Comparison of ENCODE assay signal across 9 cellular contexts in genomic region chrX:154730271-154730883, GRCh38. TPM values are rescaled to one million over a fixed set of nuclear protein-coding genes. Genes with fewer than 3 reads are reported as not detected.
A peak's percentile ranks its signal among the peaks of the same experiment; 100 is the strongest.
DNase-seq lines count a peak whose midpoint lies in the region; ATAC-seq, FAIRE-seq and TF ChIP-seq lines count a peak whose summit lies in the region.
"Had no signal": no experiment of that assay in that cellular context is flagged by ENCODE, and none has a peak within 500 bp of the region (broad histone marks: within the 10 kb centered on the region; RNA-seq: fewer than 3 reads in every experiment).

No MANE protein-coding gene starts in this region.

- H3K4me2 ChIP-seq in K562 (ENCODE audit: insufficient read depth, low read length), result no peak overlapping the region

- H3K9me3 ChIP-seq in K562 (replicated peaks; ENCODE audit: control insufficient read depth, insufficient read depth, low read depth, low read length) (no peaks in the 10 kb centered on the region), subcutaneous abdominal adipose tissue (ENCODE audit: control insufficient read depth in 5 of 5, low read length in 5 of 5) (no peaks in the 10 kb centered on the region), HAP-1 (no peaks in the 10 kb centered on the region)

- intact Hi-C loops in K562 (cut with micrococcal nuclease), result no loop called here

- BruUV-seq in K562 (replicated peaks; lab: Mats Ljungman, UMichigan), result no TSS peak

- DNase-seq in LNCaP clone FGC (ENCODE audit: low read depth) (peak; percentile 13), K562 (ENCODE audit: extremely low read depth in 1 of 4, low spot score in 3 of 4) (peak in 2 of 4 experiments; percentile 23 to 30), iris pigment epithelial cell (ENCODE audit: low read depth) (peak; percentile 87), NCI-H446 (lab: John Stamatoyannopoulos, UW) (no peak), HAP-1 (ENCODE audit: low spot score in 2 of 2) (no peak)
- DNase-seq in activated T-cell treated with anti-CD3 and anti-CD28 coated beads, Interleukin-2, amount 50 U/mL, for 1 hour, result no peak

- POLR2A ChIA-PET in K562 (lab: Yijun Ruan, JAX), result interaction anchor here (0.8 to 2.0 kb wide), 3 partner anchors 11 to 59 kb away, joined by 3 to 7 read pairs (median 4); no protein-coding TSS in a partner anchor

- TF ChIP-seq EP300 in K562 (IDR thresholded peaks at IDR 0.05; ENCODE audit: low read length), result no peak

- H3K9ac ChIP-seq in K562 (ENCODE audit: insufficient read depth in 1 of 2, low read depth in 2 of 2, low read length in 2 of 2) (no peak overlapping the region), subcutaneous abdominal adipose tissue (ENCODE audit: low read length in 5 of 5) (peak overlapping the region in 2 of 5 donors; percentile 3 to 6)

- no peak overlapping the region for H2AFZ ChIP-seq in K562 (ENCODE audit: low read depth, low read length)

- CTCF ChIA-PET in K562 (lab: Yijun Ruan, JAX; ENCODE audit: low intra/inter-chr PET ratio), result no interaction called here

- 50% methylated on average over 6 of the region's 6 CpGs for WGBS in K562 (ENCODE audit: insufficient coverage, low coverage, missing lambda C conversion rate)

- H3K27ac ChIP-seq in K562 (ENCODE audit: extremely low read depth, low read depth, low read length) (no peak overlapping the region), subcutaneous abdominal adipose tissue (ENCODE audit: low read depth, low read length) (peak overlapping the region; percentile 91)

- no peaks in the 10 kb centered on the region for H3K9me1 ChIP-seq in K562 (ENCODE audit: control insufficient read depth, insufficient read depth, low read length)

- H3K4me3 ChIP-seq in LNCaP clone FGC (ENCODE audit: low read depth, low read length) (no peak overlapping the region), K562 (no peak overlapping the region), subcutaneous abdominal adipose tissue (ENCODE audit: low read depth in 1 of 5, low read length in 5 of 5) (no peak overlapping the region), HAP-1 (no peak overlapping the region)
- H3K4me3 ChIP-seq: GM12878 had no signal

- no peak for TF ChIP-seq RAD21 in K562 (CRISPR knock-in tag; conservative IDR thresholded peaks at IDR 0.05 in 1 of 2, IDR thresholded peaks at IDR 0.05 in 1 of 2)

- no peak for TF ChIP-seq CTCF in LNCaP clone FGC (IDR thresholded peaks at IDR 0.05; ENCODE audit: control insufficient read depth, extremely low read depth, insufficient read depth)
- TF ChIP-seq CTCF in K562 (IDR thresholded peaks at IDR 0.05 in 2 of 3, conservative IDR thresholded peaks at IDR 0.05 in 1 of 3; ENCODE audit: insufficient read depth in 2 of 3, low read depth in 1 of 3, low read length in 3 of 3), result no peak

- peaks cover 83% of the 10 kb centered on the region for H3K79me2 ChIP-seq in K562 (ENCODE audit: control insufficient read depth, insufficient read depth, low read length)

- no peak for TF ChIP-seq POLR2A in K562 (conservative IDR thresholded peaks at IDR 0.05)

- H3K36me3 ChIP-seq in K562 (ENCODE audit: control insufficient read depth, insufficient read depth, low read length) (peaks cover 20% of the 10 kb centered on the region), subcutaneous abdominal adipose tissue (ENCODE audit: control insufficient read depth in 5 of 5, insufficient read depth in 5 of 5, low read length in 5 of 5) (no peaks in the 10 kb centered on the region), HAP-1 (replicated peaks) (no peaks in the 10 kb centered on the region)

- in situ Hi-C loops in K562 (cut with MboI) (loop anchor here (25.0 kb wide), 1 partner anchor 143 kb away; the partner anchor contains the start of gene CTAG1A), HAP-1 (cut with MboI; ENCODE audit: low sequenced_read_pairs) (loop anchor here (25.0 kb wide), 1 partner anchor 143 kb away; the partner anchor contains the start of gene CTAG1A)

- no peak for ATAC-seq in K562
- ATAC-seq in GM21360 (IDR thresholded peaks at IDR 0.05; ENCODE audit: unreplicated experiment), result no peak
- ATAC-seq: GM12878 had no signal

- no peak for FAIRE-seq in K562 (lab: Jason Lieb, UNC)
- FAIRE-seq: GM12878 had no signal

- H3K27me3 ChIP-seq in K562 (ENCODE audit: control insufficient read depth in 2 of 2, insufficient read depth in 2 of 2, low read length in 2 of 2) (no peaks in the 10 kb centered on the region), subcutaneous abdominal adipose tissue (ENCODE audit: control insufficient read depth in 5 of 5, insufficient read depth in 4 of 5, low read length in 5 of 5) (peaks cover 0 to 4% (median 0%) of the 10 kb centered on the region in 5 donors), HAP-1 (ENCODE audit: low read depth) (no peaks in the 10 kb centered on the region)

- H3K4me1 ChIP-seq in K562 (replicated peaks in 1 of 2; ENCODE audit: control insufficient read depth in 2 of 2, insufficient read depth in 2 of 2, low read length in 2 of 2), result peaks cover 4 to 34% of the 10 kb centered on the region in 2 experiments; a peak in 4 of 5 replicates
- H3K4me1 ChIP-seq in subcutaneous abdominal adipose tissue (ENCODE audit: control insufficient read depth in 5 of 5, insufficient read depth in 5 of 5, low read length in 5 of 5), result peaks cover 37 to 92% (median 84%) of the 10 kb centered on the region in 5 donors
- H3K4me1 ChIP-seq in HAP-1, result peaks cover 8% of the 10 kb centered on the region

- H4K20me1 ChIP-seq in K562 (replicated peaks; ENCODE audit: control insufficient read depth, insufficient read depth, low read length), result 0 out of 2 replicates have a peak, but pooled peaks cover 4% of the 10 kb centered on the region

TF ChIP-seq in K562, 482 proteins besides CTCF, POLR2A, EP300 and RAD21:
- TF ChIP-seq NFIC (IDR thresholded peaks at IDR 0.05) (peak; percentile 66), KDM1A (IDR thresholded peaks at IDR 0.05) (0 out of 4 replicates have a peak, but pooled peaks of 1 of the 2 experiments have one; percentile 11), NR2C1 (IDR thresholded peaks at IDR 0.05) (no peak), NR2C1 (tag; IDR thresholded peaks at IDR 0.05) (peak; percentile 27; the same call in 1 of the 2 replicates), FOXK2 (conservative IDR thresholded peaks at IDR 0.05 in 1 of 2, IDR thresholded peaks at IDR 0.05 in 1 of 2; ENCODE audit: low read depth in 2 of 2) (no peak)

RNA-seq across cellular contexts. Expression of gene GAB3, which starts 20.5 kb away (rescaled TPM):
- 51.8 and 65.2 TPM in 2 replicates for total RNA-seq in K562 (2011; cell fraction: chromatin; rRNA removed; ENCODE audit: low replicate concordance)
- 18.2 and 24.6 TPM in 2 replicates for total RNA-seq in K562 (2011; cell fraction: nucleolus; rRNA removed)
- total RNA-seq in K562 (2011; cell fraction: nucleoplasm; rRNA removed), result 34.5 and 48.9 TPM in 2 replicates
- 19.8 and 20.7 TPM in 2 replicates for total RNA-seq in K562 (2014; rRNA removed)
- 22.7 and 24.8 TPM in 2 replicates for total RNA-seq in K562 (2014; rRNA removed; fragmentation: Illumina TruSeq; extraction: Trizol)
- total RNA-seq in K562 (2015; rRNA removed; fragmentation: Illumina TruSeq; extraction: Trizol), result 16.1 TPM in 2 replicates
- 23.3 and 25.6 TPM in 2 replicates for total RNA-seq in K562 (2021)
- 21.4 and 30.7 TPM in 2 replicates for polyA plus RNA-seq in K562 (2011; rRNA removed)
- polyA plus RNA-seq in K562 (2011; cell fraction: cytosol; rRNA removed), result 16.3 and 21.7 TPM in 2 replicates
- polyA plus RNA-seq in K562 (2011; cell fraction: nucleus; rRNA removed), result 86.0 and 94.1 TPM in 2 replicates
- polyA plus RNA-seq in K562 (2012), result 13.4 and 13.5 TPM in 2 replicates
- 26.2 and 31.4 TPM in 2 replicates for polyA plus RNA-seq in K562 (2014; fragmentation: Illumina TruSeq; extraction: Trizol)
- polyA plus RNA-seq in K562 (2014; fragmentation: Nextera tagmentation; extraction: Ambion mirVana), result 10 to 100 TPM; 19.3 to 20.1 TPM
- polyA plus RNA-seq in K562 (2014; rRNA removed), result 18.3 and 20.2 TPM in 2 replicates
- polyA minus RNA-seq in K562 (2011; rRNA and poly(A)+ RNA removed), result 28.3 and 33.3 TPM in 2 replicates
- 22.1 and 22.8 TPM in 2 replicates for polyA minus RNA-seq in K562 (2011; cell fraction: cytosol; rRNA and poly(A)+ RNA removed)
- polyA minus RNA-seq in K562 (2011; cell fraction: nucleus; rRNA and poly(A)+ RNA removed), result 20.6 and 33.1 TPM in 2 replicates

RNA-seq across cellular contexts. Expression of gene DKC1, which starts 32.3 kb away (rescaled TPM):
- 654 and 916 TPM in 2 replicates for total RNA-seq in K562 (2011; cell fraction: chromatin; rRNA removed; ENCODE audit: low replicate concordance)
- 268 and 327 TPM in 2 replicates for total RNA-seq in K562 (2011; cell fraction: nucleolus; rRNA removed)
- 529 and 542 TPM in 2 replicates for total RNA-seq in K562 (2011; cell fraction: nucleoplasm; rRNA removed)
- total RNA-seq in K562 (2014; rRNA removed), result 160 and 212 TPM in 2 replicates
- 208 and 229 TPM in 2 replicates for total RNA-seq in K562 (2014; rRNA removed; fragmentation: Illumina TruSeq; extraction: Trizol)
- total RNA-seq in K562 (2015; rRNA removed; fragmentation: Illumina TruSeq; extraction: Trizol), result 239 and 241 TPM in 2 replicates
- 191 and 205 TPM in 2 replicates for total RNA-seq in K562 (2021)
- 210 and 219 TPM in 2 replicates for polyA plus RNA-seq in K562 (2011; rRNA removed)
- 115 and 148 TPM in 2 replicates for polyA plus RNA-seq in K562 (2011; cell fraction: cytosol; rRNA removed)
- polyA plus RNA-seq in K562 (2011; cell fraction: nucleus; rRNA removed), result 348 and 507 TPM in 2 replicates
- polyA plus RNA-seq in K562 (2012), result 129 and 208 TPM in 2 replicates
- polyA plus RNA-seq in K562 (2014; fragmentation: Illumina TruSeq; extraction: Trizol), result 250 and 260 TPM in 2 replicates
- 100 to 1,000 TPM; 209 to 313 TPM for polyA plus RNA-seq in K562 (2014; fragmentation: Nextera tagmentation; extraction: Ambion mirVana)
- polyA plus RNA-seq in K562 (2014; rRNA removed), result 217 and 230 TPM in 2 replicates
- polyA minus RNA-seq in K562 (2011; rRNA and poly(A)+ RNA removed), result 341 and 365 TPM in 2 replicates
- 89.2 and 121 TPM in 2 replicates for polyA minus RNA-seq in K562 (2011; cell fraction: cytosol; rRNA and poly(A)+ RNA removed)
- 172 and 307 TPM in 2 replicates for polyA minus RNA-seq in K562 (2011; cell fraction: nucleus; rRNA and poly(A)+ RNA removed)

Comparison
In these comparisons a context has a peak if more than half of its experiments do, and no peak if none do; other contexts are left out.
1. DNase-seq: peak in LNCaP clone FGC (single experiment) and iris pigment epithelial cell (single experiment); none in NCI-H446 (0 of 2), activated T-cell treated with anti-CD3 and anti-CD28 coated beads, Interleukin-2, amount 50 U/mL, for 1 hour (single experiment) and HAP-1 (0 of 2).